Comparison of ENCODE assay signal across 1 cellular context in genomic region chr21:42526379-42526727, GRCh38.
TF ChIP-seq lines count a peak whose summit lies in the region.

No MANE protein-coding gene starts in this region.

TF ChIP-seq in GM23338, 12 proteins besides CTCF, POLR2A, EP300 and RAD21:
- TF ChIP-seq EZH2 (IDR thresholded peaks at IDR 0.05; ENCODE audit: low read depth, unreplicated experiment) = no peak
- no peak for TF ChIP-seq ZNF114 (CRISPR knock-in tag; IDR thresholded peaks at IDR 0.05)
- no peak for TF ChIP-seq ZNF331 (CRISPR knock-in tag; IDR thresholded peaks at IDR 0.05; ENCODE audit: low read depth)
- no peak for TF ChIP-seq CREB1 (CRISPR knock-in tag; IDR thresholded peaks at IDR 0.05; ENCODE audit: low read depth)
- TF ChIP-seq ETS1 (IDR thresholded peaks at IDR 0.05) = no peak
- TF ChIP-seq JUNB (IDR thresholded peaks at IDR 0.05; ENCODE audit: unreplicated experiment) = no peak
- TF ChIP-seq ZNF462 (CRISPR knock-in tag; IDR thresholded peaks at IDR 0.05) = no peak
- no peak for TF ChIP-seq POLR2AphosphoS5 (IDR thresholded peaks at IDR 0.05; ENCODE audit: low read depth)
- TF ChIP-seq NANOG (IDR thresholded peaks at IDR 0.05; ENCODE audit: borderline replicate concordance) = no peak
- TF ChIP-seq REST (IDR thresholded peaks at IDR 0.05; ENCODE audit: unreplicated experiment) = no peak
- TF ChIP-seq STAT1 (IDR thresholded peaks at IDR 0.05; ENCODE audit: unreplicated experiment) = no peak
- no peak for TF ChIP-seq EZH2phosphoT487 (IDR thresholded peaks at IDR 0.05; ENCODE audit: unreplicated experiment)
TF ChIP-seq in GM23338: peak in this region for 0.
